23 cellular contexts compared by ENCODE assay signal in the genomic region with DNA sequence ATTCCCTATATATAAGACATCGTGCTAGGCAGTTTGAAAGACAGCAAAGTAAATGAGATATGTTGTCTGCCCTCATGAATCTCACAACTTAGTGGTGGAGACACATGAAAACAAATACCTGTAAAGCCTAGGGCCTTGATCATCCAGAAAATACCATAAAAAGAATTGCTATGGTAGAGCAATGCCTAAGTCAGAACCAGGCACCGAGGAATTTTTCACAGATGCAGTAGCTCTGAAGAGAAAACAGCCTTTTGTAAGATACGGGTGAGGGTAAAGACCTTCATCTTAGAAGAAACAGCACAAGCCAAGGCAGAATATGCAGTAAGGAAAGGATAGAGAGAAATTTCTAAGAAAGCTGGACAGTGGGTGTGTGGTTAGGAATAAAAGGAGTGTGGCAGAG. TPM values are rescaled to one million over a fixed set of nuclear protein-coding genes. Genes with fewer than 3 reads are reported as not detected.
DNase-seq lines count a peak whose midpoint lies in the region; ATAC-seq, FAIRE-seq and TF ChIP-seq lines count a peak whose summit lies in the region.
"Had no signal": no experiment of that assay in that cellular context is flagged by ENCODE, and none has a peak within 500 bp of the region (broad histone marks: within the 10 kb centered on the region; RNA-seq: fewer than 3 reads in every experiment).

No MANE protein-coding gene starts in this region.

- POLR2A ChIA-PET in A549 (lab: Yijun Ruan, JAX) = interaction anchor here (1.5 kb wide), 1 partner anchor 36 kb away, joined by 4 read pairs; no protein-coding TSS in a partner anchor

- TF ChIP-seq CTCF in A549 (IDR thresholded peaks at IDR 0.05) (no peak), nephron (IDR thresholded peaks at IDR 0.05; ENCODE audit: unreplicated experiment in 3 of 3) (no peak)

- H3K27ac ChIP-seq in A549 (peak overlapping the region; percentile 79 to 82; a peak in 5 of 6 replicates), skeletal muscle tissue (ENCODE audit: low read depth, low read length) (peak overlapping the region; percentile 28)
- H3K27ac ChIP-seq: BLaER1 treated with 17β-estradiol and CSF1 and Interleukin-3, amounts not matched to agents 10 nM and 100 nM had no signal

- H3K4me3 ChIP-seq in A549 (no peak overlapping the region), adipocyte (ENCODE audit: low read length) (peak overlapping the region; percentile 57), skeletal muscle tissue (ENCODE audit: low read length in 3 of 3) (no peak overlapping the region)
- H3K4me3 ChIP-seq: BLaER1 treated with 17β-estradiol and CSF1 and Interleukin-3, amounts not matched to agents 10 nM and 100 nM had no signal

- H3K27ac Mint-ChIP-seq in nephron = peak overlapping the region; percentile 57 to 90 (median 82)
- H3K27ac Mint-ChIP-seq in activated CD8-positive, alpha-beta memory T cell treated with anti-CD3 and anti-CD28 coated beads, Interleukin-2, amount 10 ng/mL, durations not matched to agents 7 days and 5 days = no peak overlapping the region

- H3K9me3 ChIP-seq in A549 = no peaks in the 10 kb centered on the region
- H3K9me3 ChIP-seq in adipocyte (ENCODE audit: control insufficient read depth, low read length) = no peaks in the 10 kb centered on the region
- no peaks in the 10 kb centered on the region for H3K9me3 ChIP-seq in skeletal muscle tissue (ENCODE audit: control insufficient read depth in 3 of 3, low read length in 3 of 3)
- H3K9me3 ChIP-seq: BLaER1 treated with 17β-estradiol and CSF1 and Interleukin-3, amounts not matched to agents 10 nM and 100 nM had no signal

- H3K9ac ChIP-seq in adipocyte (ENCODE audit: low read length) (peak overlapping the region; percentile 81), skeletal muscle tissue (ENCODE audit: low read depth in 1 of 3, low read length in 3 of 3) (no peak overlapping the region)
- H3K9ac ChIP-seq: BLaER1 treated with 17β-estradiol and CSF1 and Interleukin-3, amounts not matched to agents 10 nM and 100 nM had no signal

- TF ChIP-seq EP300 in A549 (IDR thresholded peaks at IDR 0.05) = no peak

- H3K27me3 ChIP-seq in adipocyte (replicated peaks; ENCODE audit: control insufficient read depth, insufficient read depth, low read length) (no peaks in the 10 kb centered on the region), skeletal muscle tissue (ENCODE audit: control insufficient read depth in 3 of 3, insufficient read depth in 3 of 3, low read length in 3 of 3) (no peaks in the 10 kb centered on the region)
- H3K27me3 ChIP-seq: BLaER1 treated with 17β-estradiol and CSF1 and Interleukin-3, amounts not matched to agents 10 nM and 100 nM had no signal

- no peaks in the 10 kb centered on the region for H3K9me3 Mint-ChIP-seq in nephron
- no peaks in the 10 kb centered on the region for H3K9me3 Mint-ChIP-seq in activated CD8-positive, alpha-beta memory T cell treated with anti-CD3 and anti-CD28 coated beads, Interleukin-2, amount 10 ng/mL, durations not matched to agents 7 days and 5 days (ENCODE audit: low read depth)
- H3K9me3 Mint-ChIP-seq: CD8-positive, alpha-beta memory T cell had no signal

- no peaks in the 10 kb centered on the region for H3K36me3 Mint-ChIP-seq in nephron (ENCODE audit: low read depth)
- H3K36me3 Mint-ChIP-seq in activated CD8-positive, alpha-beta memory T cell treated with anti-CD3 and anti-CD28 coated beads, Interleukin-2, amount 10 ng/mL, durations not matched to agents 7 days and 5 days = no peaks in the 10 kb centered on the region

- no peak for TF ChIP-seq POLR2A in A549 (IDR thresholded peaks at IDR 0.05; ENCODE audit: low read length)

- no peak overlapping the region for H3K4me3 Mint-ChIP-seq in nephron
- no peak overlapping the region for H3K4me3 Mint-ChIP-seq in activated CD8-positive, alpha-beta memory T cell treated with anti-CD3 and anti-CD28 coated beads, Interleukin-2, amount 10 ng/mL, durations not matched to agents 7 days and 5 days
- H3K4me3 Mint-ChIP-seq: CD8-positive, alpha-beta memory T cell; IgD-negative memory B cell had no signal

- peaks cover 58% of the 10 kb centered on the region for H3K4me1 Mint-ChIP-seq in nephron
- peaks cover 27% of the 10 kb centered on the region for H3K4me1 Mint-ChIP-seq in activated CD8-positive, alpha-beta memory T cell treated with anti-CD3 and anti-CD28 coated beads, Interleukin-2, amount 10 ng/mL, durations not matched to agents 7 days and 5 days

- H3K27me3 Mint-ChIP-seq in nephron (ENCODE audit: low read depth) = no peaks in the 10 kb centered on the region
- peaks cover 6% of the 10 kb centered on the region for H3K27me3 Mint-ChIP-seq in activated CD8-positive, alpha-beta memory T cell treated with anti-CD3 and anti-CD28 coated beads, Interleukin-2, amount 10 ng/mL, durations not matched to agents 7 days and 5 days
- H3K27me3 Mint-ChIP-seq: CD8-positive, alpha-beta memory T cell; IgD-negative memory B cell had no signal

- H3K4me1 ChIP-seq in A549 = peaks cover 35% of the 10 kb centered on the region
- H3K4me1 ChIP-seq in adipocyte (ENCODE audit: control insufficient read depth, insufficient read depth, low read length) = peaks cover 43% of the 10 kb centered on the region
- H3K4me1 ChIP-seq in skeletal muscle tissue (ENCODE audit: control insufficient read depth in 3 of 3, insufficient read depth in 3 of 3, low read length in 3 of 3) = peaks cover 2 to 8% (median 8%) of the 10 kb centered on the region in 3 donors

- CTCF ChIA-PET in A549 (lab: Yijun Ruan, JAX) = interaction anchor here (1.1 to 7.3 kb wide), 5 partner anchors 8 to 167 kb away, joined by 3 to 147 read pairs (median 6); a partner anchor contains a TSS
- CTCF ChIA-PET in activated CD8-positive, alpha-beta memory T cell treated with anti-CD3 and anti-CD28 coated beads, Interleukin-2, amount 10 ng/mL, durations not matched to agents 7 days and 5 days (lab: Charles Lee) = interaction anchor here (1.2 to 2.2 kb wide), 2 partner anchors 167 to 169 kb away, joined by 3 to 4 read pairs; no protein-coding TSS in a partner anchor

- ATAC-seq in A549 (no peak), GM18517 (IDR thresholded peaks at IDR 0.05; ENCODE audit: unreplicated experiment) (no peak), HG03354 (IDR thresholded peaks at IDR 0.05; ENCODE audit: poor library complexity, severe bottlenecking, unreplicated experiment) (no peak)
- ATAC-seq in activated CD8-positive, alpha-beta memory T cell treated with anti-CD3 and anti-CD28 coated beads, Interleukin-2, amount 10 ng/mL, durations not matched to agents 7 days and 5 days = no peak
- ATAC-seq: PC-3 had no signal

- 88% methylated on average over 3 of the region's 3 CpGs for WGBS in A549 (ENCODE audit: missing lambda C conversion rate)

- no peak for FAIRE-seq in A549 (lab: Jason Lieb, UNC)
- FAIRE-seq: GM12891, GM18507, HTR-8/SVneo had no signal

- DNase-seq in A549 (ENCODE audit: low read depth in 1 of 2, low spot score in 1 of 2) = no peak
- no peak for DNase-seq in adipocyte (ENCODE audit: low read depth)
- DNase-seq in central memory CD4-positive, alpha-beta T cell = no peak
- no peak for DNase-seq in activated CD8-positive, alpha-beta memory T cell treated with anti-CD3 and anti-CD28 coated beads, Interleukin-2, amount 10 ng/mL, durations not matched to agents 7 days and 5 days
- DNase-seq: CD8-positive, alpha-beta memory T cell; Karpas-422; NCI-H1436; NCI-H1930; NCI-H345; NCI-H524 treated with DMSO at 0.1 percent for 48 hours; PC-3; SHP77 treated with DMSO at 0.1 percent for 48 hours had no signal

- no peaks in the 10 kb centered on the region for H3K36me3 ChIP-seq in adipocyte (ENCODE audit: control insufficient read depth, insufficient read depth, low read length, severe bottlenecking)
- no peaks in the 10 kb centered on the region for H3K36me3 ChIP-seq in skeletal muscle tissue (ENCODE audit: control insufficient read depth in 3 of 3, insufficient read depth in 3 of 3, low read length in 3 of 3)
- H3K36me3 ChIP-seq: BLaER1 treated with 17β-estradiol and CSF1 and Interleukin-3, amounts not matched to agents 10 nM and 100 nM had no signal

- no peak for TF ChIP-seq RAD21 in A549 (conservative IDR thresholded peaks at IDR 0.05 in 1 of 2, IDR thresholded peaks at IDR 0.05 in 1 of 2)

- no peak overlapping the region for H3K4me2 ChIP-seq in A549

TF ChIP-seq in A549, 52 proteins besides CTCF, POLR2A, EP300 and RAD21 (continues in another document):
- TF ChIP-seq, protein P1, sequence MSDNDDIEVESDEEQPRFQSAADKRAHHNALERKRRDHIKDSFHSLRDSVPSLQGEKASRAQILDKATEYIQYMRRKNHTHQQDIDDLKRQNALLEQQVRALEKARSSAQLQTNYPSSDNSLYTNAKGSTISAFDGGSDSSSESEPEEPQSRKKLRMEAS (IDR thresholded peaks at IDR 0.05) = no peak
- TF ChIP-seq, protein P2, sequence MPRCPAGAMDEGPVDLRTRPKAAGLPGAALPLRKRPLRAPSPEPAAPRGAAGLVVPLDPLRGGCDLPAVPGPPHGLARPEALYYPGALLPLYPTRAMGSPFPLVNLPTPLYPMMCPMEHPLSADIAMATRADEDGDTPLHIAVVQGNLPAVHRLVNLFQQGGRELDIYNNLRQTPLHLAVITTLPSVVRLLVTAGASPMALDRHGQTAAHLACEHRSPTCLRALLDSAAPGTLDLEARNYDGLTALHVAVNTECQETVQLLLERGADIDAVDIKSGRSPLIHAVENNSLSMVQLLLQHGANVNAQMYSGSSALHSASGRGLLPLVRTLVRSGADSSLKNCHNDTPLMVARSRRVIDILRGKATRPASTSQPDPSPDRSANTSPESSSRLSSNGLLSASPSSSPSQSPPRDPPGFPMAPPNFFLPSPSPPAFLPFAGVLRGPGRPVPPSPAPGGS (IDR thresholded peaks at IDR 0.05) = no peak
- TF ChIP-seq JUN (IDR thresholded peaks at IDR 0.05) = no peak
- no peak for TF ChIP-seq FOXS1 (CRISPR knock-in tag; IDR thresholded peaks at IDR 0.05)
- no peak for TF ChIP-seq CEBPB (IDR thresholded peaks at IDR 0.05)
- TF ChIP-seq KDM1A (IDR thresholded peaks at IDR 0.05; ENCODE audit: low read depth) = no peak
- no peak for TF ChIP-seq HOXA7 (CRISPR knock-in tag; IDR thresholded peaks at IDR 0.05)
- TF ChIP-seq FOSB (CRISPR knock-in tag; IDR thresholded peaks at IDR 0.05) = no peak

RNA-seq across cellular contexts. Expression of a gene that starts 36.1 kb away (rescaled TPM):
- 0.10 and 0.26 TPM in 2 replicates for polyA plus RNA-seq in A549 (2011; rRNA removed)
- not detected in 2 replicates for polyA plus RNA-seq in A549 (2012; cell fraction: cytosol; rRNA removed)
- not detected in 2 replicates for polyA plus RNA-seq in A549 (2012; cell fraction: nucleus; rRNA removed)
- polyA plus RNA-seq in A549 (2017; fragmentation: RNase III; extraction: RNeasy Plus Mini Kit Qiagen cat#74134 plus additional on column Dnase treatment) = 0.09 TPM in 1 of 3 replicates, not detected in the others
- polyA minus RNA-seq in A549 (2011; rRNA and poly(A)+ RNA removed) = not detected in 2 replicates
- total RNA-seq in skeletal muscle tissue = not detected
- total RNA-seq in activated CD8-positive, alpha-beta memory T cell treated with anti-CD3 and anti-CD28 coated beads, Interleukin-2, amount 10 ng/mL, durations not matched to agents 7 days and 5 days = not detected
- total RNA-seq: A673; CD8-positive, alpha-beta memory T cell; MCF 10A; PC-3 had no signal
- polyA plus RNA-seq: CD8-positive, alpha-beta memory T cell; IgD-negative memory B cell had no signal
